19 cellular contexts compared by ENCODE assay signal in genomic region chr2:156784034-156784433, GRCh38.
A peak's percentile ranks its signal among the peaks of the same experiment; 100 is the strongest.
DNase-seq lines count a peak whose midpoint lies in the region; ATAC-seq and TF ChIP-seq lines count a peak whose summit lies in the region.
"Had no signal": no experiment of that assay in that cellular context is flagged by ENCODE, and none has a peak within 500 bp of the region (broad histone marks: within the 10 kb centered on the region; RNA-seq: fewer than 3 reads in every experiment).

No MANE protein-coding gene starts in this region.

- H3K4me1 ChIP-seq in right atrium auricular region (no peaks in the 10 kb centered on the region), heart left ventricle (no peaks in the 10 kb centered on the region), colonic mucosa (no peaks in the 10 kb centered on the region)
- H3K4me1 ChIP-seq: parathyroid adenoma, SJSA1 had no signal

- TF ChIP-seq POLR2A in heart left ventricle (IDR thresholded peaks at IDR 0.05) = no peak

- H3K9ac ChIP-seq in colonic mucosa (ENCODE audit: low read depth in 2 of 2, low read length in 2 of 2) = no peak overlapping the region
- H3K9ac ChIP-seq: parathyroid adenoma had no signal

- H3K36me3 ChIP-seq in right atrium auricular region (no peaks in the 10 kb centered on the region), heart left ventricle (no peaks in the 10 kb centered on the region), colonic mucosa (no peaks in the 10 kb centered on the region)
- H3K36me3 ChIP-seq: SJSA1 had no signal

- ATAC-seq in heart left ventricle (no peak), GM21737 (IDR thresholded peaks at IDR 0.05; ENCODE audit: unreplicated experiment) (no peak), HG03135 (IDR thresholded peaks at IDR 0.05; ENCODE audit: unreplicated experiment) (no peak)
- ATAC-seq: left lobe of liver had no signal

- in situ Hi-C loops in GM13977 (cut with MboI; ENCODE audit: low pct_unique_long_range_greater_than_20kb, low sequenced_read_pairs, unreplicated experiment) = no loop called here

- TF ChIP-seq CTCF in right atrium auricular region (IDR thresholded peaks at IDR 0.05) (no peak), heart left ventricle (IDR thresholded peaks at IDR 0.05) (no peak), colonic mucosa (IDR thresholded peaks at IDR 0.05) (no peak), GM13977 (IDR thresholded peaks at IDR 0.05; ENCODE audit: extremely low read depth, insufficient read depth, missing control alignments) (no peak)

- 41 to 64% (median 45%) methylated on average over 3 of the region's 3 CpGs for WGBS in heart left ventricle, 4 donors

- H3K27me3 ChIP-seq in right atrium auricular region (no peaks in the 10 kb centered on the region), heart left ventricle (no peaks in the 10 kb centered on the region), colonic mucosa (no peaks in the 10 kb centered on the region)
- H3K27me3 ChIP-seq: SJSA1 had no signal

- intact Hi-C loops in heart left ventricle (cut with DNase I) (no loop called here), colonic mucosa (cut with DNase I) (no loop called here)

- no peak overlapping the region for H3K4me3 ChIP-seq in right atrium auricular region
- no peak overlapping the region for H3K4me3 ChIP-seq in heart left ventricle
- no peak overlapping the region for H3K4me3 ChIP-seq in colonic mucosa
- H3K4me3 ChIP-seq: SJSA1, smooth muscle cell had no signal

- H3K9me3 ChIP-seq in right atrium auricular region (no peaks in the 10 kb centered on the region), heart left ventricle (no peaks in the 10 kb centered on the region), colonic mucosa (no peaks in the 10 kb centered on the region)
- H3K9me3 ChIP-seq: SJSA1 had no signal

- DNase-seq in right atrium auricular region (ENCODE audit: low spot score) (no peak), heart left ventricle (no peak), NCI-H524 (lab: John Stamatoyannopoulos, UW) (peak; percentile 86 to 96), colonic mucosa (peak; percentile 31), GM13977 (ENCODE audit: low spot score) (no peak), activated gamma-delta T cell (lab: John Stamatoyannopoulos, UW) (no peak)
- DNase-seq: activated CD4-positive, alpha-beta T cell treated with anti-CD3 and anti-CD28 coated beads, Interleukin-2, amount 10 ng/mL, durations not matched to agents 7 days and 5 days; activated naive CD8-positive, alpha-beta T cell treated with anti-CD3 and anti-CD28 coated beads for 36 hours; activated T-cell treated with anti-CD3 and anti-CD28 coated beads for 4 hours; effector CD8-positive, alpha-beta T cell; Kasumi-1; NCI-H187; stimulated activated naive CD4-positive, alpha-beta T cell treated with Interleukin-2 at 50 U/mL for 16 hours had no signal

- H3K27ac ChIP-seq in right atrium auricular region (peak overlapping the region; percentile 34 to 58), heart left ventricle (no peak overlapping the region), colonic mucosa (no peak overlapping the region)
- H3K27ac ChIP-seq: parathyroid adenoma, SJSA1 had no signal

Comparison
In these comparisons a context has a peak if more than half of its experiments do, and no peak if none do; other contexts are left out.
1. H3K27ac ChIP-seq: peak in right atrium auricular region (2 of 2); none in heart left ventricle (0 of 12) and colonic mucosa (single experiment).
2. DNase-seq: peak in NCI-H524 (2 of 2) and colonic mucosa (single experiment); none in right atrium auricular region (single experiment), heart left ventricle (0 of 5), GM13977 (single experiment) and activated gamma-delta T cell (single experiment).